19 cellular contexts compared by ENCODE assay signal in the genomic region with DNA sequence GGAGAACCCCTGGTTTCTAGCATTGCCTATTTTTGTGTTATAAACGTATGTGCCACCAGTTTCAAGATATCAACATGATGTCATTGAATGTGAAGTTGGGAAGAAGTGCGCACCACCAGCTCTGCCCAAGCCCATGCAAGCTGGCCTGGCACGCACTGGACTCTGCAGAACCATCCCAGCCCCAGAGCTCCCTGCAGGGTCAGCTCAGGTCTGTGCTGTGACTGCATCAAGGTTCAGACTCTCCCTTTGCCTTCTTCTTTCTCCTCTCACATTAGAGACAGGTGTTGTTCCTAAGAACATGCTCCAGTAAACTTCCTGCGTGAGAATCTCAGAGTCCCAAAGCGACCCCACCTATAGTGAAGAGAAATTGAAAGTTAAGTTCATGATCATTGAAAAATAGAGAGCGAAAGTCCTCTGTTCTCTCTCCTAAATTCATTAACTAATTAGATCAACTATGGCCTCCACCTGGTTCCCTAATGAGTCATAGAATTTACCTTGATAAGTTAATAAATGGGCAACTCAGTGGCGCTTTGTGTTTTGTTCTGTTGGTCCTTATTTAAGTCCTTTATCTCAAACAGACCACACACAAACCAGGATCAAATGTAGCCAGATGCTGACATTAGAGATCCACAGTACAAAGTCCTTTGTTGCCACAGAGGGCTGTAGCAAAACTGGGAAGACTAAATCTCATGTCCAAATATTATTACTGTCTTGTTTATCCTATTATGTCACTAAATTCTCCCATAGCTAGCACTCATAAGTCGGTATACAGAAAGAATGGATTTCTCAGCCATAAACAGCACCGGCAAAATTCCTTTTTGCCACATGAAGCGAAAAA.
DNase-seq lines count a peak whose midpoint lies in the region; ATAC-seq and TF ChIP-seq lines count a peak whose summit lies in the region.
"Had no signal": no experiment of that assay in that cellular context is flagged by ENCODE, and none has a peak within 500 bp of the region (broad histone marks: within the 10 kb centered on the region; RNA-seq: fewer than 3 reads in every experiment).

No MANE protein-coding gene starts in this region.

- H3K9ac ChIP-seq in trophoblast cell (ENCODE audit: low read length): no peak overlapping the region

- H2BK5ac ChIP-seq in trophoblast cell (ENCODE audit: low read depth, low read length, poor library complexity): no peak overlapping the region

- no peaks in the 10 kb centered on the region for H3K79me2 ChIP-seq in hepatocyte
- H3K79me2 ChIP-seq in trophoblast cell (ENCODE audit: control insufficient read depth, insufficient read depth, low read length, poor library complexity): no peaks in the 10 kb centered on the region

- no peak overlapping the region for H2BK12ac ChIP-seq in trophoblast cell (ENCODE audit: low read length)

- H3K27ac ChIP-seq in hepatocyte: peak overlapping the region; percentile 34
- no peak overlapping the region for H3K27ac ChIP-seq in trophoblast cell (ENCODE audit: low read depth, low read length)
- H3K27ac ChIP-seq: C4-2B, left ventricle myocardium inferior, ovary, spleen, vagina had no signal

- DNase-seq in hepatocyte (ENCODE audit: low spot score) (peak; percentile 15), NCI-H2107 (lab: John Stamatoyannopoulos, UW) (no peak), trophoblast cell (no peak), left cardiac atrium (no peak), putamen (ENCODE audit: low spot score) (no peak)
- DNase-seq: activated CD4-positive, CD25-positive, alpha-beta regulatory T cell; left ventricle myocardium inferior; NCI-H2029; NCI-H510A; ovary; SHP77; spleen; stimulated activated naive B cell treated with anti-CD40 and anti-IgM and Interleukin-4, amounts not matched to agents 10 μg/mL and 1 μg/mL and 100 μg/mL, for 72 hours; T-helper 2 cell had no signal

- H4K8ac ChIP-seq in trophoblast cell (ENCODE audit: low read depth, low read length): no peak overlapping the region

- no peaks in the 10 kb centered on the region for H3K79me1 ChIP-seq in trophoblast cell (ENCODE audit: low read length)

- H2BK120ac ChIP-seq in trophoblast cell (ENCODE audit: insufficient read depth, low read length, poor library complexity): no peak overlapping the region

- ATAC-seq in GM18907 (IDR thresholded peaks at IDR 0.05; ENCODE audit: unreplicated experiment): peak; percentile 98
- peak; percentile 83 for ATAC-seq in GM21737 (IDR thresholded peaks at IDR 0.05; ENCODE audit: unreplicated experiment)
- ATAC-seq in HG03354 (IDR thresholded peaks at IDR 0.05; ENCODE audit: poor library complexity, severe bottlenecking, unreplicated experiment): peak; percentile 94
- ATAC-seq in left cardiac atrium: no peak
- ATAC-seq: stimulated activated naive B cell treated with anti-CD40 and anti-IgM and Interleukin-4, amounts not matched to agents 10 μg/mL and 1 μg/mL and 100 μg/mL, for 72 hours had no signal

- no peaks in the 10 kb centered on the region for H3K36me3 ChIP-seq in hepatocyte (replicated peaks; ENCODE audit: insufficient read depth, low read depth)
- H3K36me3 ChIP-seq in trophoblast cell (ENCODE audit: control insufficient read depth in 1 of 2, insufficient read depth in 2 of 2, low read length in 2 of 2): no peaks in the 10 kb centered on the region
- H3K36me3 ChIP-seq: left ventricle myocardium inferior, ovary, spleen, vagina had no signal

- H3K18ac ChIP-seq in trophoblast cell (ENCODE audit: low read length): no peak overlapping the region

- no peak overlapping the region for H4K12ac ChIP-seq in trophoblast cell (ENCODE audit: low read depth, low read length)

- no peak overlapping the region for H3K14ac ChIP-seq in trophoblast cell (ENCODE audit: low read length)

- WGBS in hepatocyte (ENCODE audit: low lambda C conversion rate, missing lambda C conversion rate): 72% methylated on average over 10 of the region's 10 CpGs
- no CpG with 5 or more reads among the region's 10 CpGs for WGBS in trophoblast cell (ENCODE audit: extremely low coverage, insufficient coverage, insufficient read length)

- no peak overlapping the region for H2AFZ ChIP-seq in hepatocyte
- H2AFZ ChIP-seq in trophoblast cell (ENCODE audit: insufficient read depth, low read length, poor library complexity): no peak overlapping the region

- intact Hi-C loops in left cardiac atrium (cut with DNase I): no loop called here

- H3K9me3 ChIP-seq in hepatocyte (ENCODE audit: low read depth) (no peaks in the 10 kb centered on the region), trophoblast cell (ENCODE audit: insufficient read depth, low read depth, low read length) (no peaks in the 10 kb centered on the region)
- H3K9me3 ChIP-seq: left ventricle myocardium inferior, ovary, vagina had no signal

- H4K91ac ChIP-seq in trophoblast cell (ENCODE audit: low read depth, low read length): no peak overlapping the region

- H4K20me1 ChIP-seq in hepatocyte (ENCODE audit: insufficient read depth, poor library complexity, severe bottlenecking): no peaks in the 10 kb centered on the region

- H3K9me2 ChIP-seq in hepatocyte (replicated peaks; ENCODE audit: insufficient read depth): no peaks in the 10 kb centered on the region

- H3K27me3 ChIP-seq in hepatocyte (no peaks in the 10 kb centered on the region), trophoblast cell (ENCODE audit: insufficient read depth, low read length) (no peaks in the 10 kb centered on the region)
- H3K27me3 ChIP-seq: ovary, spleen, vagina had no signal

- no peak overlapping the region for H3K4ac ChIP-seq in trophoblast cell (ENCODE audit: low read depth, low read length)

- H3K4me1 ChIP-seq in hepatocyte (ENCODE audit: insufficient read depth): no peaks in the 10 kb centered on the region
- no peaks in the 10 kb centered on the region for H3K4me1 ChIP-seq in trophoblast cell (ENCODE audit: control insufficient read depth in 1 of 2, insufficient read depth in 2 of 2, low read length in 2 of 2)
- H3K4me1 ChIP-seq: left ventricle myocardium inferior, spleen, vagina had no signal

- H2AK5ac ChIP-seq in trophoblast cell (ENCODE audit: low read length): no peak overlapping the region

- no peak for TF ChIP-seq CTCF in hepatocyte (IDR thresholded peaks at IDR 0.05; ENCODE audit: poor library complexity)

- no peak overlapping the region for H3K23ac ChIP-seq in trophoblast cell (ENCODE audit: low read length)

- H3K4me3 ChIP-seq in hepatocyte: no peak overlapping the region
- H3K4me3 ChIP-seq in trophoblast cell (ENCODE audit: low read depth, low read length): no peak overlapping the region
- H3K4me3 ChIP-seq: left ventricle myocardium inferior, ovary, spleen, vagina had no signal

- H3K4me2 ChIP-seq in hepatocyte (peak overlapping the region; percentile 67), trophoblast cell (ENCODE audit: low read length) (no peak overlapping the region)

Comparison
In these comparisons a context has a peak if more than half of its experiments do, and no peak if none do; other contexts are left out.
1. ATAC-seq: peak in GM18907 (single experiment), GM21737 (single experiment) and HG03354 (single experiment); none in left cardiac atrium (0 of 2).